Comparison of ENCODE assay signal across 1 cellular context in genomic region chr15:53453253-53454105, GRCh38.
TF ChIP-seq lines count a peak whose summit lies in the region.

No MANE protein-coding gene starts in this region.

TF ChIP-seq in A549, 52 proteins besides CTCF, POLR2A, EP300 and RAD21:
- TF ChIP-seq, protein P1, sequence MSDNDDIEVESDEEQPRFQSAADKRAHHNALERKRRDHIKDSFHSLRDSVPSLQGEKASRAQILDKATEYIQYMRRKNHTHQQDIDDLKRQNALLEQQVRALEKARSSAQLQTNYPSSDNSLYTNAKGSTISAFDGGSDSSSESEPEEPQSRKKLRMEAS (IDR thresholded peaks at IDR 0.05) = no peak
- TF ChIP-seq MAFK (IDR thresholded peaks at IDR 0.05; ENCODE audit: partially characterized antibody) = peak; percentile 45
- peak in 1 of 2 experiments; percentile 33; a peak in 1 of 4 replicates for TF ChIP-seq CEBPB (IDR thresholded peaks at IDR 0.05)
